In the genomic region with DNA sequence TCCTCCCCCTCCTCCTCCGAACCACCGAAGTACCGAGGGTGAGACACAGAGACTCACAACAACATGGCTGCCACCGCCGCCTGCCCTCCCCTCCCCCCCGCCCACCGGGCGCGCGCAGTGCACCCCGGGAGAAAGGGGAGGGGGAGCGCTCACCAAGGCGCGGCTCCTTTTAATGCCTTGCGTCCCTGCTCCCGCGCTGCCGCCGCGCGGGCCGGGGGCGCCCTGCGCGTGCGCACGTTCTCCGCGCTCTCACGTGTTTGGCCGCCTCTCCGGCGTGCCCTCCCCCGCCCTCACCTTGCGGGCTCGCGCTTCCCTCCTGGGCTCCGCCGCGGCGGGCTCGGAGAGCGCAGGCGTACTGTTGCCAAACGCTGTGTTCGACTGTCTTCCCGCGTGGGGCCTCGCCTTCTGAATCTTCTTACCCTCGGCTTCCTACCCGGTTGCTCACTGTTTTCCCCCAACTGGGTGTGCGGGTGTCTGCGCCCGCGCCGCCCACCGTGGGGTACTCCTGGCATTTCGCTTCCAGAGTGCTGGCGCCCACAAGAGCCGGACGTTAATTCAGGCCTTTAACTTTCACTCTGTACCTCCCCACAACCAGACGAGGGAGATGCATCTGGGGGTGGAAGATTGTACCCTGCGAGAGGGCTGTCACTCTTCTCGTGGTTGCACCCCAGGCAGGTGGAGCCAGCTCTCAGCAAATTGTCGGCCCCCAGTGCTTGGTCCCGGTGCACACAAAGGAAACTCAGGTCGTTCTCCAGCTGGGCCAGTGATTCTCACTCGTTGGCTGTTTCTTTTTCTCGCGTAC, we compare ENCODE assay signal across 1 cellular context.
A peak's percentile ranks its signal among the peaks of the same experiment; 100 is the strongest.
TF ChIP-seq lines count a peak whose summit lies in the region.

A gene with protein sequence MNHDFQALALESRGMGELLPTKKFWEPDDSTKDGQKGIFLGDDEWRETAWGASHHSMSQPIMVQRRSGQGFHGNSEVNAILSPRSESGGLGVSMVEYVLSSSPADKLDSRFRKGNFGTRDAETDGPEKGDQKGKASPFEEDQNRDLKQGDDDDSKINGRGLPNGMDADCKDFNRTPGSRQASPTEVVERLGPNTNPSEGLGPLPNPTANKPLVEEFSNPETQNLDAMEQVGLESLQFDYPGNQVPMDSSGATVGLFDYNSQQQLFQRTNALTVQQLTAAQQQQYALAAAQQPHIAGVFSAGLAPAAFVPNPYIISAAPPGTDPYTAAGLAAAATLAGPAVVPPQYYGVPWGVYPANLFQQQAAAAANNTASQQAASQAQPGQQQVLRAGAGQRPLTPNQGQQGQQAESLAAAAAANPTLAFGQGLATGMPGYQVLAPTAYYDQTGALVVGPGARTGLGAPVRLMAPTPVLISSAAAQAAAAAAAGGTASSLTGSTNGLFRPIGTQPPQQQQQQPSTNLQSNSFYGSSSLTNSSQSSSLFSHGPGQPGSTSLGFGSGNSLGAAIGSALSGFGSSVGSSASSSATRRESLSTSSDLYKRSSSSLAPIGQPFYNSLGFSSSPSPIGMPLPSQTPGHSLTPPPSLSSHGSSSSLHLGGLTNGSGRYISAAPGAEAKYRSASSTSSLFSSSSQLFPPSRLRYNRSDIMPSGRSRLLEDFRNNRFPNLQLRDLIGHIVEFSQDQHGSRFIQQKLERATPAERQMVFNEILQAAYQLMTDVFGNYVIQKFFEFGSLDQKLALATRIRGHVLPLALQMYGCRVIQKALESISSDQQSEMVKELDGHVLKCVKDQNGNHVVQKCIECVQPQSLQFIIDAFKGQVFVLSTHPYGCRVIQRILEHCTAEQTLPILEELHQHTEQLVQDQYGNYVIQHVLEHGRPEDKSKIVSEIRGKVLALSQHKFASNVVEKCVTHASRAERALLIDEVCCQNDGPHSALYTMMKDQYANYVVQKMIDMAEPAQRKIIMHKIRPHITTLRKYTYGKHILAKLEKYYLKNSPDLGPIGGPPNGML (minus strand): TSS at position 92 of the 802 bp plus-strand sequence. CDS start 23,484 bp downstream, outside the sequence.

TF ChIP-seq in K562, 482 proteins besides CTCF, POLR2A, EP300 and RAD21 (continued from another document and continues in another):
- TF ChIP-seq, protein P1, sequence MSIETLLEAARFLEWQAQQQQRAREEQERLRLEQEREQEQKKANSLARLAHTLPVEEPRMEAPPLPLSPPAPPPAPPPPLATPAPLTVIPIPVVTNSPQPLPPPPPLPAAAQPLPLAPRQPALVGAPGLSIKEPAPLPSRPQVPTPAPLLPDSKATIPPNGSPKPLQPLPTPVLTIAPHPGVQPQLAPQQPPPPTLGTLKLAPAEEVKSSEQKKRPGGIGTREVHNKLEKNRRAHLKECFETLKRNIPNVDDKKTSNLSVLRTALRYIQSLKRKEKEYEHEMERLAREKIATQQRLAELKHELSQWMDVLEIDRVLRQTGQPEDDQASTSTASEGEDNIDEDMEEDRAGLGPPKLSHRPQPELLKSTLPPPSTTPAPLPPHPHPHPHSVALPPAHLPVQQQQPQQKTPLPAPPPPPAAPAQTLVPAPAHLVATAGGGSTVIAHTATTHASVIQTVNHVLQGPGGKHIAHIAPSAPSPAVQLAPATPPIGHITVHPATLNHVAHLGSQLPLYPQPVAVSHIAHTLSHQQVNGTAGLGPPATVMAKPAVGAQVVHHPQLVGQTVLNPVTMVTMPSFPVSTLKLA (conservative IDR thresholded peaks at IDR 0.05): peak; percentile 73 to 77
- TF ChIP-seq ZNF785 (CRISPR knock-in tag; IDR thresholded peaks at IDR 0.05): no peak
- TF ChIP-seq, protein P2, sequence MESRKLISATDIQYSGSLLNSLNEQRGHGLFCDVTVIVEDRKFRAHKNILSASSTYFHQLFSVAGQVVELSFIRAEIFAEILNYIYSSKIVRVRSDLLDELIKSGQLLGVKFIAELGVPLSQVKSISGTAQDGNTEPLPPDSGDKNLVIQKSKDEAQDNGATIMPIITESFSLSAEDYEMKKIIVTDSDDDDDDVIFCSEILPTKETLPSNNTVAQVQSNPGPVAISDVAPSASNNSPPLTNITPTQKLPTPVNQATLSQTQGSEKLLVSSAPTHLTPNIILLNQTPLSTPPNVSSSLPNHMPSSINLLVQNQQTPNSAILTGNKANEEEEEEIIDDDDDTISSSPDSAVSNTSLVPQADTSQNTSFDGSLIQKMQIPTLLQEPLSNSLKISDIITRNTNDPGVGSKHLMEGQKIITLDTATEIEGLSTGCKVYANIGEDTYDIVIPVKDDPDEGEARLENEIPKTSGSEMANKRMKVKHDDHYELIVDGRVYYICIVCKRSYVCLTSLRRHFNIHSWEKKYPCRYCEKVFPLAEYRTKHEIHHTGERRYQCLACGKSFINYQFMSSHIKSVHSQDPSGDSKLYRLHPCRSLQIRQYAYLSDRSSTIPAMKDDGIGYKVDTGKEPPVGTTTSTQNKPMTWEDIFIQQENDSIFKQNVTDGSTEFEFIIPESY (CRISPR knock-in tag; IDR thresholded peaks at IDR 0.05): peak; percentile 69; the same call in 1 of the 2 replicates
- TF ChIP-seq SRSF7 (optimal IDR thresholded peaks at IDR 0.05; ENCODE audit: low read depth, low read length): no peak
- TF ChIP-seq, protein P3, sequence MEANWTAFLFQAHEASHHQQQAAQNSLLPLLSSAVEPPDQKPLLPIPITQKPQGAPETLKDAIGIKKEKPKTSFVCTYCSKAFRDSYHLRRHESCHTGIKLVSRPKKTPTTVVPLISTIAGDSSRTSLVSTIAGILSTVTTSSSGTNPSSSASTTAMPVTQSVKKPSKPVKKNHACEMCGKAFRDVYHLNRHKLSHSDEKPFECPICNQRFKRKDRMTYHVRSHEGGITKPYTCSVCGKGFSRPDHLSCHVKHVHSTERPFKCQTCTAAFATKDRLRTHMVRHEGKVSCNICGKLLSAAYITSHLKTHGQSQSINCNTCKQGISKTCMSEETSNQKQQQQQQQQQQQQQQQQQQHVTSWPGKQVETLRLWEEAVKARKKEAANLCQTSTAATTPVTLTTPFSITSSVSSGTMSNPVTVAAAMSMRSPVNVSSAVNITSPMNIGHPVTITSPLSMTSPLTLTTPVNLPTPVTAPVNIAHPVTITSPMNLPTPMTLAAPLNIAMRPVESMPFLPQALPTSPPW (CRISPR knock-in tag; IDR thresholded peaks at IDR 0.05): peak; percentile 98
- TF ChIP-seq CBX8 (IDR thresholded peaks at IDR 0.05; ENCODE audit: borderline replicate concordance, extremely low read depth, low read depth, low read length, poor library complexity, severe bottlenecking): no peak
- no peak for TF ChIP-seq BRD9 (IDR thresholded peaks at IDR 0.05; ENCODE audit: low read depth, partially characterized antibody)
- peak; percentile 58 for TF ChIP-seq POLR2AphosphoS5 (IDR thresholded peaks at IDR 0.05; ENCODE audit: control insufficient read depth, insufficient read depth, low read depth, low read length)
- TF ChIP-seq HMGN3 (IDR thresholded peaks at IDR 0.05; ENCODE audit: borderline replicate concordance, extremely low read depth, insufficient read length, low read depth, low read length): peak; percentile 89
- no peak for TF ChIP-seq RBM14 (IDR thresholded peaks at IDR 0.05; ENCODE audit: borderline replicate concordance, insufficient read depth, low read depth, low read length)
- 0 out of 2 replicates have a peak, but pooled peaks have one; percentile 27 for TF ChIP-seq BRD4 (IDR thresholded peaks at IDR 0.05)
- no peak for TF ChIP-seq HDAC8 (tag; IDR thresholded peaks at IDR 0.05)
- no peak; the same call in none of the 2 replicates for TF ChIP-seq CREB1 (IDR thresholded peaks at IDR 0.05)
- TF ChIP-seq CREB1 (CRISPR knock-in tag; IDR thresholded peaks at IDR 0.05): peak; percentile 16; the same call in 1 of the 2 replicates
- TF ChIP-seq, protein P4, sequence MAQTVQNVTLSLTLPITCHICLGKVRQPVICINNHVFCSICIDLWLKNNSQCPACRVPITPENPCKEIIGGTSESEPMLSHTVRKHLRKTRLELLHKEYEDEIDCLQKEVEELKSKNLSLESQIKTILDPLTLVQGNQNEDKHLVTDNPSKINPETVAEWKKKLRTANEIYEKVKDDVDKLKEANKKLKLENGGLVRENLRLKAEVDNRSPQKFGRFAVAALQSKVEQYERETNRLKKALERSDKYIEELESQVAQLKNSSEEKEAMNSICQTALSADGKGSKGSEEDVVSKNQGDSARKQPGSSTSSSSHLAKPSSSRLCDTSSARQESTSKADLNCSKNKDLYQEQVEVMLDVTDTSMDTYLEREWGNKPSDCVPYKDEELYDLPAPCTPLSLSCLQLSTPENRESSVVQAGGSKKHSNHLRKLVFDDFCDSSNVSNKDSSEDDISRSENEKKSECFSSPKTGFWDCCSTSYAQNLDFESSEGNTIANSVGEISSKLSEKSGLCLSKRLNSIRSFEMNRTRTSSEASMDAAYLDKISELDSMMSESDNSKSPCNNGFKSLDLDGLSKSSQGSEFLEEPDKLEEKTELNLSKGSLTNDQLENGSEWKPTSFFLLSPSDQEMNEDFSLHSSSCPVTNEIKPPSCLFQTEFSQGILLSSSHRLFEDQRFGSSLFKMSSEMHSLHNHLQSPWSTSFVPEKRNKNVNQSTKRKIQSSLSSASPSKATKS (CRISPR knock-in tag; IDR thresholded peaks at IDR 0.05): no peak
- peak; percentile 69; the same call in 1 of the 2 replicates for TF ChIP-seq ZNF431 (CRISPR knock-in tag; IDR thresholded peaks at IDR 0.05)
- TF ChIP-seq, protein P5, sequence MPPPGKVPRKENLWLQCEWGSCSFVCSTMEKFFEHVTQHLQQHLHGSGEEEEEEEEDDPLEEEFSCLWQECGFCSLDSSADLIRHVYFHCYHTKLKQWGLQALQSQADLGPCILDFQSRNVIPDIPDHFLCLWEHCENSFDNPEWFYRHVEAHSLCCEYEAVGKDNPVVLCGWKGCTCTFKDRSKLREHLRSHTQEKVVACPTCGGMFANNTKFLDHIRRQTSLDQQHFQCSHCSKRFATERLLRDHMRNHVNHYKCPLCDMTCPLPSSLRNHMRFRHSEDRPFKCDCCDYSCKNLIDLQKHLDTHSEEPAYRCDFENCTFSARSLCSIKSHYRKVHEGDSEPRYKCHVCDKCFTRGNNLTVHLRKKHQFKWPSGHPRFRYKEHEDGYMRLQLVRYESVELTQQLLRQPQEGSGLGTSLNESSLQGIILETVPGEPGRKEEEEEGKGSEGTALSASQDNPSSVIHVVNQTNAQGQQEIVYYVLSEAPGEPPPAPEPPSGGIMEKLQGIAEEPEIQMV (tag; conservative IDR thresholded peaks at IDR 0.05; ENCODE audit: low read depth): no peak
- TF ChIP-seq ZBTB7A (IDR thresholded peaks at IDR 0.05; ENCODE audit: borderline replicate concordance, control insufficient read depth, low read depth, low read length): peak; percentile 51; the same call in 1 of the 2 replicates
- peak; percentile 76; the same call in 1 of the 2 replicates for TF ChIP-seq SNIP1 (IDR thresholded peaks at IDR 0.05; ENCODE audit: low read depth)
- peak; percentile 23; the same call in 1 of the 2 replicates for TF ChIP-seq CBFA2T3 (IDR thresholded peaks at IDR 0.05)
- peak; percentile 48 for TF ChIP-seq RBBP5 (IDR thresholded peaks at IDR 0.05; ENCODE audit: borderline replicate concordance, insufficient read depth, low read length, poor library complexity, severe bottlenecking)
- TF ChIP-seq HNRNPL (IDR thresholded peaks at IDR 0.05; ENCODE audit: low read depth, low read length): no peak
- TF ChIP-seq HDAC1 (IDR thresholded peaks at IDR 0.05): peak in 1 of 2 experiments; percentile 59; a peak in 2 of 4 replicates
- TF ChIP-seq MYC (IDR thresholded peaks at IDR 0.05; ENCODE audit: low read depth, low read length): peak; percentile 95
- peak; percentile 63; the same call in 1 of the 2 replicates for TF ChIP-seq MYC (CRISPR knock-in tag; IDR thresholded peaks at IDR 0.05; ENCODE audit: borderline replicate concordance, low read depth)
- TF ChIP-seq FIP1L1 (IDR thresholded peaks at IDR 0.05; ENCODE audit: low read depth, low read length, poor library complexity, severe bottlenecking): peak; percentile 63
- peak; percentile 0 to 44; a peak in 1 of 4 replicates for TF ChIP-seq SIN3A (IDR thresholded peaks at IDR 0.05; ENCODE audit: borderline replicate concordance in 2 of 2, control insufficient read depth in 1 of 2, low read depth in 2 of 2, low read length in 2 of 2)
- TF ChIP-seq, protein P6, sequence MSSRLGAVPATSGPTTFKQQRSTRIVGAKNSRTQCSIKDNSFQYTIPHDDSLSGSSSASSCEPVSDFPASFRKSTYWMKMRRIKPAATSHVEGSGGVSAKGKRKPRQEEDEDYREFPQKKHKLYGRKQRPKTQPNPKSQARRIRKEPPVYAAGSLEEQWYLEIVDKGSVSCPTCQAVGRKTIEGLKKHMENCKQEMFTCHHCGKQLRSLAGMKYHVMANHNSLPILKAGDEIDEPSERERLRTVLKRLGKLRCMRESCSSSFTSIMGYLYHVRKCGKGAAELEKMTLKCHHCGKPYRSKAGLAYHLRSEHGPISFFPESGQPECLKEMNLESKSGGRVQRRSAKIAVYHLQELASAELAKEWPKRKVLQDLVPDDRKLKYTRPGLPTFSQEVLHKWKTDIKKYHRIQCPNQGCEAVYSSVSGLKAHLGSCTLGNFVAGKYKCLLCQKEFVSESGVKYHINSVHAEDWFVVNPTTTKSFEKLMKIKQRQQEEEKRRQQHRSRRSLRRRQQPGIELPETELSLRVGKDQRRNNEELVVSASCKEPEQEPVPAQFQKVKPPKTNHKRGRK (tag; IDR thresholded peaks at IDR 0.05): no peak
